ENCODE assay signal across 8 cellular contexts in genomic region chr5:153896701-153897100, GRCh38.
DNase-seq lines count a peak whose midpoint lies in the region; ATAC-seq and TF ChIP-seq lines count a peak whose summit lies in the region.

No MANE protein-coding gene starts in this region.

- H3K36me3 ChIP-seq in H7 (replicated peaks; ENCODE audit: control insufficient read depth, insufficient read depth, low read length) (no peaks in the 10 kb centered on the region), vagina (no peaks in the 10 kb centered on the region)

- H3K27ac ChIP-seq in vagina = no peak overlapping the region

- H3K9me3 ChIP-seq in vagina = no peaks in the 10 kb centered on the region

- no peaks in the 10 kb centered on the region for H3K4me1 ChIP-seq in vagina

- intact Hi-C loops in vagina (cut with DNase I) = no loop called here

- TF ChIP-seq CTCF in fibroblast of villous mesenchyme (IDR thresholded peaks at IDR 0.05; ENCODE audit: insufficient read depth, low read depth, low read length) (no peak), vagina (IDR thresholded peaks at IDR 0.05) (no peak)

- peak; percentile 99 for ATAC-seq in GM18907 (IDR thresholded peaks at IDR 0.05; ENCODE audit: unreplicated experiment)
- ATAC-seq in HG02840 (IDR thresholded peaks at IDR 0.05; ENCODE audit: low FRiP score, unreplicated experiment) = peak; percentile 93

- no peak overlapping the region for H3K4me3 ChIP-seq in fibroblast of villous mesenchyme (ENCODE audit: low read depth, low read length)
- H3K4me3 ChIP-seq in H7 (ENCODE audit: insufficient read depth, low read depth, low read length) = no peak overlapping the region
- H3K4me3 ChIP-seq in vagina = no peak overlapping the region

- H3K27me3 Mint-ChIP-seq in T-helper 2 cell treated with Interferon-gamma antibody and Interleukin-4, amounts not matched to agents 5 μg/mL and 100 μg/mL, for 36 hours (ENCODE audit: low read depth) = no peaks in the 10 kb centered on the region

- no peak overlapping the region for H3K27ac Mint-ChIP-seq in T-helper 2 cell treated with Interferon-gamma antibody and Interleukin-4, amounts not matched to agents 5 μg/mL and 100 μg/mL, for 36 hours

- H3K9me3 Mint-ChIP-seq in T-helper 2 cell treated with Interferon-gamma antibody and Interleukin-4, amounts not matched to agents 5 μg/mL and 100 μg/mL, for 36 hours = no peaks in the 10 kb centered on the region

- TF ChIP-seq POLR2A in vagina (IDR thresholded peaks at IDR 0.05) = no peak

- H3K4me3 Mint-ChIP-seq in T-helper 2 cell treated with Interferon-gamma antibody and Interleukin-4, amounts not matched to agents 5 μg/mL and 100 μg/mL, for 36 hours = no peak overlapping the region

- no peaks in the 10 kb centered on the region for H3K4me1 Mint-ChIP-seq in T-helper 2 cell treated with Interferon-gamma antibody and Interleukin-4, amounts not matched to agents 5 μg/mL and 100 μg/mL, for 36 hours (ENCODE audit: low read depth)

- no peaks in the 10 kb centered on the region for H3K36me3 Mint-ChIP-seq in T-helper 2 cell treated with Interferon-gamma antibody and Interleukin-4, amounts not matched to agents 5 μg/mL and 100 μg/mL, for 36 hours (ENCODE audit: low read depth)

- DNase-seq in NCI-H1694 treated with DMSO at 0.1 percent for 48 hours (lab: John Stamatoyannopoulos, UW) = peak; percentile 50
- peak; percentile 78 for DNase-seq in fibroblast of villous mesenchyme (ENCODE audit: low read depth)
- no peak for DNase-seq in T-helper 2 cell treated with Interferon-gamma antibody and Interleukin-4, amounts not matched to agents 5 μg/mL and 100 μg/mL, for 36 hours (ENCODE audit: low spot score)
- DNase-seq in H7 = no peak
- no peak for DNase-seq in effector CD8-positive, alpha-beta T cell (lab: John Stamatoyannopoulos, UW)
- DNase-seq in vagina (ENCODE audit: extremely low spot score in 2 of 2) = no peak

- no peaks in the 10 kb centered on the region for H3K27me3 ChIP-seq in H7 (ENCODE audit: control insufficient read depth, insufficient read depth, low read length)
- no peaks in the 10 kb centered on the region for H3K27me3 ChIP-seq in vagina

Comparison
In these comparisons a context has a peak if more than half of its experiments do, and no peak if none do; other contexts are left out.
1. DNase-seq: peak in NCI-H1694 treated with DMSO at 0.1 percent for 48 hours (single experiment) and fibroblast of villous mesenchyme (single experiment); none in T-helper 2 cell treated with Interferon-gamma antibody and Interleukin-4, amounts not matched to agents 5 μg/mL and 100 μg/mL, for 36 hours (single experiment), H7 (single experiment), effector CD8-positive, alpha-beta T cell (single experiment) and vagina (0 of 2).